Comparison of ENCODE assay signal across 8 cellular contexts in the genomic region with DNA sequence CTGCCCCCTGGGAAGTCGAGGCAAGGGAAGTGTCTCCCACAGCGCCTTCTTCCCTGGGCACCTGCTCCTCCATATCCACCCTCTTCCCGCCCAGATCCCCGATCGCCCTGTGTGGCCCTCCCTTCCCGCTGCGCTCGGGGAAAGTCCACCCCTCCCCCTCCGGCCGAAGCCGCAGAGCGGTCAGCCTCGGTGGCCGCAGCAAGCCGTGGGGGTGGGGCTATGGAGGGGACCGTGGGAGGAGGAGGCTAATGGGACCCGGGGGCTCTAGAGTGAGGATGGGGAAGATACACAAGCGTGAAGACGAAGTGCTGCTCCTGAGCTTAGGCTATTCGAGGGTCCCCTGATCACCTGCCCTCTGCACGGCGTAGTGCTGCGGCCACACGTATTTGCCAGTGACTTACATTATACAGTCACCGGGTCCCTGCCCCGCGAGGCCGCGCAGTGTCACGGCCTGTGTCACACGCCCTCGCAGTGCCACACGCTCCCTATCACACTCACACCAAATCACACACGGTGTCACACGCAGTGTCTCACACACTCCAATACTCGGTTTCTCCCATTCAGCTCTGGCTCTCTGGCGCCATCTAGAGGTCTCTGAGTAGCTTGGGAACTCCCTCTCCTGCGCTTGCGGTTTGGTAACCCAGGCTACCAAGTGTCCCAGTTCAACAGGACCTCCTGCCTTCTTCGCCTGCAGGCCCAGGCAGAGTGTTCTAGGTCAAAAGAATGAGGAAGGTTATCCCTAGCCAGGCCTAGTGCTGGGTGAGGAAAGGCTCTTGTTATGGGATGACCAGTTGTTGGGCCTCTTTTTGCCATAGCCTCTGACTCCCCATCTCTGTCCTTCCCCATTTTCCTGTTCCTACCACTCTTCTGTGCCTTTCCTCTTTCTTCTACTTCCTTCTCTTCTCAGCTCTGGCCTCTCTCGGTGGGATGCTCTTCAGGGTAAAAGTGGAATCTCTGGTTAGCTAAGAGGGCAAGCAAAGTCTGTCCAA. TPM values are rescaled to one million over a fixed set of nuclear protein-coding genes. Genes with fewer than 3 reads are reported as not detected.
A peak's percentile ranks its signal among the peaks of the same experiment; 100 is the strongest.
DNase-seq lines count a peak whose midpoint lies in the region; ATAC-seq and TF ChIP-seq lines count a peak whose summit lies in the region.

No MANE protein-coding gene starts in this region.

- H3K4me1 ChIP-seq in BLaER1 = peaks cover 62% of the 10 kb centered on the region
- peaks cover 0 to 15% (median under 1%) of the 10 kb centered on the region in 4 donors for H3K4me1 ChIP-seq in right lobe of liver

- no peak for TF ChIP-seq POLR2A in right lobe of liver (IDR thresholded peaks at IDR 0.05)

- H3K36me3 ChIP-seq in BLaER1 (no peaks in the 10 kb centered on the region), right lobe of liver (no peaks in the 10 kb centered on the region)

- peaks cover 80% of the 10 kb centered on the region for H3K27me3 ChIP-seq in BLaER1
- no peaks in the 10 kb centered on the region for H3K27me3 ChIP-seq in dorsolateral prefrontal cortex
- no peaks in the 10 kb centered on the region for H3K27me3 ChIP-seq in right lobe of liver

- intact Hi-C loops in dorsolateral prefrontal cortex (cut with DNase I) = loop anchor here (1.0 to 5.0 kb wide), 10 partner anchors 30 to 186 kb away; a partner anchor contains a TSS
- intact Hi-C loops in right lobe of liver (cut with DNase I) = no loop called here

- DNase-seq in NCI-H748 treated with DMSO at 0.1 percent for 48 hours (lab: John Stamatoyannopoulos, UW) (peak; percentile 89), dorsolateral prefrontal cortex (peak; percentile 82 to 97 (median 94)), right lobe of liver (peak; percentile 88 to 92 (median 90))
- peak; percentile 87 to 91 for DNase-seq in activated CD4-positive, alpha-beta T cell treated with anti-CD3 and anti-CD28 coated beads, Interleukin-2, amount 50 U/mL, for 48 hours
- DNase-seq in stimulated activated CD4-positive, alpha-beta T cell treated with anti-CD3 and anti-CD28 coated beads, Interleukin-4, amount 100 ng/mL, for 1 hour = peak; percentile 81

- 0 out of 2 replicates have a peak overlapping the region, but pooled peaks have one; percentile 41 for H3K4me3 ChIP-seq in BLaER1
- H3K4me3 ChIP-seq in dorsolateral prefrontal cortex = peak overlapping the region; percentile 65 to 97 (median 87)
- H3K4me3 ChIP-seq in right lobe of liver = peak overlapping the region; percentile 32 to 84 (median 70)

- peaks cover 46% of the 10 kb centered on the region; the same call in 1 of the 2 replicates for H4K20me1 ChIP-seq in BLaER1

- peak overlapping the region; percentile 72 for H3K4me2 ChIP-seq in BLaER1

- H3K9me3 ChIP-seq in BLaER1 = no peaks in the 10 kb centered on the region
- no peaks in the 10 kb centered on the region for H3K9me3 ChIP-seq in right lobe of liver

- TF ChIP-seq CTCF in dorsolateral prefrontal cortex (IDR thresholded peaks at IDR 0.05 in 54 of 56, conservative IDR thresholded peaks at IDR 0.05 in 2 of 56; ENCODE audit: low read depth in 1 of 56, partially characterized antibody in 56 of 56) = peak; percentile 88 to 99 (median 98)
- TF ChIP-seq CTCF in right lobe of liver (IDR thresholded peaks at IDR 0.05) = peak; percentile 95 to 99 (median 98)

- peak; percentile 76 for ATAC-seq in GM19328 (IDR thresholded peaks at IDR 0.05; ENCODE audit: unreplicated experiment)
- ATAC-seq in HG03520 (IDR thresholded peaks at IDR 0.05; ENCODE audit: unreplicated experiment) = peak; percentile 79
- ATAC-seq in right lobe of liver = peak; percentile 67 to 78 (median 69)

- WGBS in right lobe of liver (ENCODE audit: insufficient coverage, low coverage, low lambda C conversion rate, missing lambda C conversion rate) = 0% methylated on average over 21 of the region's 41 CpGs

- H3K9ac ChIP-seq in BLaER1 = no peak overlapping the region

- H3K27ac ChIP-seq in BLaER1 (no peak overlapping the region), dorsolateral prefrontal cortex (peak overlapping the region; percentile 90 to 99 (median 98)), right lobe of liver (peak overlapping the region; percentile 18 to 70 (median 62))

RNA-seq across cellular contexts. Expression of a gene that starts 0.9 kb away (rescaled TPM):
- total RNA-seq in dorsolateral prefrontal cortex = 100 to 1,000 TPM in 12 of 120 experiments, 10 to 100 TPM in 108; 37.8 to 132 (median 87.1) TPM
- total RNA-seq in right lobe of liver = 10 to 100 TPM; 20.8 to 44.1 (median 29.4) TPM

RNA-seq across cellular contexts. Expression of a gene that starts 44.6 kb away (rescaled TPM):
- total RNA-seq in dorsolateral prefrontal cortex (100 to 1,000 TPM in 11 of 120 experiments, 10 to 100 TPM in 109; 54.4 to 110 (median 82.7) TPM), right lobe of liver (10 to 100 TPM; 39.4 to 57.9 (median 43.8) TPM)

Comparison
In these comparisons a context has a peak if more than half of its experiments do, and no peak if none do; other contexts are left out.
1. intact Hi-C loops: an anchor here in dorsolateral prefrontal cortex (1.0 to 5.0 kb wide); none called in right lobe of liver.